10 cellular contexts compared by ENCODE assay signal in the genomic region with DNA sequence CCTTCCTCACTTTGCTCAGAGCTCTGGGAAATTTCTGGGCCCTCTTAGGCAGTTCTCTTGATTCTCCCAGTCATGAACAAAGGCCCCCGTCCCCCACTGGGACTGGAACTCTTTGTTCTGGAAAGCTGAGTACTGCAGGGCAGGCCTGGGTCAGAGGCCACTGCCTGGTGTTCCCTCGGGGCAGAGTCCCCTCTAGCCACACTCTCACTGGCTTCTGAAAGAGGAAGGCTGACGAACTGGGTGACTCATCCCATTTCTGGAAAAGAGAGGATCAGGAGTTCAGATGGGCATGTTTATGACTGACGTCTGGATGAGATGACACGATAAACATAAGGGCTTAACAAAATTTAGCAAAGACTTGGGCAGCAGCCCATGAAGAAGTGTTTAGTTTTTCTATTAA. TPM values are rescaled to one million over a fixed set of nuclear protein-coding genes. Genes with fewer than 3 reads are reported as not detected.
DNase-seq lines count a peak whose midpoint lies in the region; ATAC-seq, FAIRE-seq and TF ChIP-seq lines count a peak whose summit lies in the region.
"Had no signal": no experiment of that assay in that cellular context is flagged by ENCODE, and none has a peak within 500 bp of the region (broad histone marks: within the 10 kb centered on the region; RNA-seq: fewer than 3 reads in every experiment).

No MANE protein-coding gene starts in this region.

- H3K36me3 ChIP-seq in astrocyte (ENCODE audit: insufficient read depth, low read length) (no peaks in the 10 kb centered on the region), kidney (ENCODE audit: control insufficient read depth in 1 of 2, insufficient read depth in 2 of 2, low read length in 2 of 2) (no peaks in the 10 kb centered on the region), vagina (no peaks in the 10 kb centered on the region)

- peaks cover 11% of the 10 kb centered on the region for H3K4me1 Mint-ChIP-seq in activated naive CD8-positive, alpha-beta T cell treated with anti-CD3 and anti-CD28 coated beads, Interleukin-2, amount 10 ng/mL, durations not matched to agents 7 days and 5 days
- H3K4me1 Mint-ChIP-seq in activated naive CD8-positive, alpha-beta T cell treated with anti-CD3 and anti-CD28 coated beads for 36 hours: peaks cover 16% of the 10 kb centered on the region
- peaks cover 5% of the 10 kb centered on the region for H3K4me1 Mint-ChIP-seq in astrocyte (ENCODE audit: low read depth, unreplicated experiment)

- H3K27ac ChIP-seq in astrocyte (ENCODE audit: low read depth, low read length) (peak overlapping the region; percentile 26), kidney (ENCODE audit: low read depth in 2 of 2, low read length in 2 of 2) (no peak overlapping the region), vagina (peak overlapping the region; percentile 66)

- no peak for TF ChIP-seq POLR2A in vagina (IDR thresholded peaks at IDR 0.05)

- no peaks in the 10 kb centered on the region for H3K36me3 Mint-ChIP-seq in activated naive CD8-positive, alpha-beta T cell treated with anti-CD3 and anti-CD28 coated beads, Interleukin-2, amount 10 ng/mL, durations not matched to agents 7 days and 5 days
- H3K36me3 Mint-ChIP-seq in activated naive CD8-positive, alpha-beta T cell treated with anti-CD3 and anti-CD28 coated beads for 36 hours: no peaks in the 10 kb centered on the region
- H3K36me3 Mint-ChIP-seq in astrocyte (ENCODE audit: low read depth, unreplicated experiment): no peaks in the 10 kb centered on the region

- FAIRE-seq in astrocyte (lab: Jason Lieb, UNC) (peak; percentile 69), kidney (lab: Jason Lieb, UNC) (no peak)

- intact Hi-C loops in kidney (cut with DNase I): no loop called here
- intact Hi-C loops in vagina (cut with DNase I): no loop called here

- H3K27me3 ChIP-seq in astrocyte (ENCODE audit: insufficient read depth, low read length) (no peaks in the 10 kb centered on the region), vagina (no peaks in the 10 kb centered on the region)

- ATAC-seq in activated naive CD8-positive, alpha-beta T cell treated with anti-CD3 and anti-CD28 coated beads, Interleukin-2, amount 10 ng/mL, durations not matched to agents 7 days and 5 days (ENCODE audit: low read depth): no peak
- no peak for ATAC-seq in GM21619 (IDR thresholded peaks at IDR 0.05; ENCODE audit: unreplicated experiment)
- no peak for ATAC-seq in GM18870 (IDR thresholded peaks at IDR 0.05; ENCODE audit: unreplicated experiment)

- no peaks in the 10 kb centered on the region for H3K79me2 ChIP-seq in astrocyte (ENCODE audit: insufficient read depth, low read length)

- H4K20me1 ChIP-seq in astrocyte (ENCODE audit: insufficient read depth, low read length): no peaks in the 10 kb centered on the region

- H3K4me2 ChIP-seq in astrocyte (ENCODE audit: low read length): no peak overlapping the region

- H3K9ac ChIP-seq in astrocyte (ENCODE audit: low read length) (no peak overlapping the region), kidney (ENCODE audit: low read length in 2 of 2) (no peak overlapping the region)

- POLR2A ChIA-PET in activated naive CD8-positive, alpha-beta T cell treated with anti-CD3 and anti-CD28 coated beads, Interleukin-2, amount 10 ng/mL, durations not matched to agents 7 days and 5 days (lab: Charles Lee): interaction anchor here (0.7 kb wide), 1 partner anchor 56 kb away, joined by 3 read pairs; no protein-coding TSS in a partner anchor

- no peaks in the 10 kb centered on the region for H3K9me3 Mint-ChIP-seq in activated naive CD8-positive, alpha-beta T cell treated with anti-CD3 and anti-CD28 coated beads, Interleukin-2, amount 10 ng/mL, durations not matched to agents 7 days and 5 days
- no peaks in the 10 kb centered on the region for H3K9me3 Mint-ChIP-seq in activated naive CD8-positive, alpha-beta T cell treated with anti-CD3 and anti-CD28 coated beads for 36 hours
- H3K9me3 Mint-ChIP-seq in astrocyte (ENCODE audit: unreplicated experiment): no peaks in the 10 kb centered on the region
- H3K9me3 Mint-ChIP-seq: CD4-positive, alpha-beta T cell had no signal

- H3K4me3 ChIP-seq in astrocyte (ENCODE audit: insufficient read depth, low read depth, low read length) (no peak overlapping the region), kidney (ENCODE audit: low read length in 2 of 2) (no peak overlapping the region), vagina (no peak overlapping the region)

- H3K27me3 Mint-ChIP-seq in activated naive CD8-positive, alpha-beta T cell treated with anti-CD3 and anti-CD28 coated beads, Interleukin-2, amount 10 ng/mL, durations not matched to agents 7 days and 5 days: no peaks in the 10 kb centered on the region
- no peaks in the 10 kb centered on the region for H3K27me3 Mint-ChIP-seq in activated naive CD8-positive, alpha-beta T cell treated with anti-CD3 and anti-CD28 coated beads for 36 hours
- H3K27me3 Mint-ChIP-seq in astrocyte (ENCODE audit: low read depth, unreplicated experiment): no peaks in the 10 kb centered on the region
- H3K27me3 Mint-ChIP-seq: CD4-positive, alpha-beta T cell had no signal

- H2AFZ ChIP-seq in astrocyte (ENCODE audit: low read depth, low read length): no peak overlapping the region

- H3K4me1 ChIP-seq in astrocyte (ENCODE audit: insufficient read depth, low read length) (peaks cover 13% of the 10 kb centered on the region), kidney (ENCODE audit: control insufficient read depth in 1 of 2, insufficient read depth in 1 of 2, low read depth in 1 of 2, low read length in 2 of 2) (no peaks in the 10 kb centered on the region), vagina (peaks cover 10% of the 10 kb centered on the region)

- DNase-seq in activated naive CD8-positive, alpha-beta T cell treated with anti-CD3 and anti-CD28 coated beads, Interleukin-2, amount 10 ng/mL, durations not matched to agents 7 days and 5 days: no peak
- DNase-seq in activated naive CD8-positive, alpha-beta T cell treated with anti-CD3 and anti-CD28 coated beads for 36 hours: no peak
- peak; percentile 68 for DNase-seq in astrocyte (ENCODE audit: low read depth)
- peak; percentile 78 for DNase-seq in kidney
- no peak for DNase-seq in vagina (ENCODE audit: extremely low spot score in 2 of 2)
- no peak for DNase-seq in NCI-H510A (lab: John Stamatoyannopoulos, UW)
- DNase-seq: activated CD4-positive, CD25-positive, alpha-beta regulatory T cell; CD4-positive, alpha-beta T cell had no signal

- H3K27ac Mint-ChIP-seq in activated naive CD8-positive, alpha-beta T cell treated with anti-CD3 and anti-CD28 coated beads, Interleukin-2, amount 10 ng/mL, durations not matched to agents 7 days and 5 days: peak overlapping the region; percentile 48
- H3K27ac Mint-ChIP-seq in activated naive CD8-positive, alpha-beta T cell treated with anti-CD3 and anti-CD28 coated beads for 36 hours: no peak overlapping the region
- H3K27ac Mint-ChIP-seq in astrocyte (ENCODE audit: unreplicated experiment): no peak overlapping the region
- H3K27ac Mint-ChIP-seq: CD4-positive, alpha-beta T cell had no signal

- H3K9me3 ChIP-seq in astrocyte (ENCODE audit: insufficient read depth, low read depth, low read length) (no peaks in the 10 kb centered on the region), kidney (ENCODE audit: control insufficient read depth in 1 of 2, low read length in 2 of 2) (no peaks in the 10 kb centered on the region), vagina (no peaks in the 10 kb centered on the region)

- no peak for TF ChIP-seq CTCF in astrocyte (IDR thresholded peaks at IDR 0.05; ENCODE audit: insufficient read depth, low read depth, low read length)
- no peak for TF ChIP-seq CTCF in kidney (IDR thresholded peaks at IDR 0.05; ENCODE audit: borderline replicate concordance, extremely low read depth, insufficient read depth)
- no peak for TF ChIP-seq CTCF in vagina (IDR thresholded peaks at IDR 0.05)

- no peak overlapping the region for H3K4me3 Mint-ChIP-seq in activated naive CD8-positive, alpha-beta T cell treated with anti-CD3 and anti-CD28 coated beads, Interleukin-2, amount 10 ng/mL, durations not matched to agents 7 days and 5 days
- no peak overlapping the region for H3K4me3 Mint-ChIP-seq in activated naive CD8-positive, alpha-beta T cell treated with anti-CD3 and anti-CD28 coated beads for 36 hours
- no peak overlapping the region for H3K4me3 Mint-ChIP-seq in astrocyte (ENCODE audit: unreplicated experiment)
- H3K4me3 Mint-ChIP-seq: CD4-positive, alpha-beta T cell had no signal

RNA-seq across cellular contexts. Expression of a gene that starts 47.7 kb away (rescaled TPM):
- total RNA-seq in activated naive CD8-positive, alpha-beta T cell treated with anti-CD3 and anti-CD28 coated beads, Interleukin-2, amount 10 ng/mL, durations not matched to agents 7 days and 5 days: 100 to 1,000 TPM; 213 to 225 TPM
- total RNA-seq in activated naive CD8-positive, alpha-beta T cell treated with anti-CD3 and anti-CD28 coated beads for 36 hours: 100 to 1,000 TPM; 275 to 291 TPM
- total RNA-seq in astrocyte (204 and 242 TPM in 2 replicates), kidney (275 TPM), vagina (202 TPM)
- polyA plus RNA-seq in kidney (ENCODE audit: insufficient read depth, low read depth, low replicate concordance): 43.6 TPM

Comparison
In these comparisons a context has a peak if more than half of its experiments do, and no peak if none do; other contexts are left out.
1. DNase-seq: peak in astrocyte (single experiment) and kidney (single experiment); none in activated naive CD8-positive, alpha-beta T cell treated with anti-CD3 and anti-CD28 coated beads, Interleukin-2, amount 10 ng/mL, durations not matched to agents 7 days and 5 days (single experiment), activated naive CD8-positive, alpha-beta T cell treated with anti-CD3 and anti-CD28 coated beads for 36 hours (single experiment), vagina (0 of 2) and NCI-H510A (single experiment).
2. H3K27ac ChIP-seq: peak in astrocyte (single experiment) and vagina (single experiment); none in kidney (0 of 2).